Comparison of ENCODE assay signal across 26 cellular contexts in genomic region chr3:61981005-61981404, GRCh38.
DNase-seq lines count a peak whose midpoint lies in the region; TF ChIP-seq lines count a peak whose summit lies in the region.
"Had no signal": no experiment of that assay in that cellular context is flagged by ENCODE, and none has a peak within 500 bp of the region (broad histone marks: within the 10 kb centered on the region; RNA-seq: fewer than 3 reads in every experiment).

No MANE protein-coding gene starts in this region.

- H3F3A ChIP-seq in smooth muscle cell (ENCODE audit: low read depth): no peaks in the 10 kb centered on the region

- POLR2A ChIA-PET in MCF 10A (lab: Yijun Ruan, JAX): no interaction called here

- H3K9me3 ChIP-seq in breast epithelium (no peaks in the 10 kb centered on the region), smooth muscle cell (replicated peaks; ENCODE audit: low read depth) (no peaks in the 10 kb centered on the region)
- H3K9me3 ChIP-seq in effector memory CD4-positive, alpha-beta T cell (ENCODE audit: control insufficient read depth, low read length): no peaks in the 10 kb centered on the region
- H3K9me3 ChIP-seq: HAP-1, left lung, thyroid gland had no signal

- H3K4me1 ChIP-seq in breast epithelium (no peaks in the 10 kb centered on the region), smooth muscle cell (ENCODE audit: low read depth) (peaks cover 15% of the 10 kb centered on the region)
- H3K4me1 ChIP-seq in effector memory CD4-positive, alpha-beta T cell (ENCODE audit: control insufficient read depth, insufficient read depth, low read length, poor library complexity, severe bottlenecking): no peaks in the 10 kb centered on the region
- H3K4me1 ChIP-seq: HAP-1, left lung had no signal

- H3K4me2 ChIP-seq in smooth muscle cell: peak overlapping the region; percentile 67
- H3K4me2 ChIP-seq: KMS-11 had no signal

- H3K27ac Mint-ChIP-seq in MCF 10A (ENCODE audit: low read depth, unreplicated experiment): peak overlapping the region; percentile 57
- H3K27ac Mint-ChIP-seq: activated CD4-positive, alpha-beta T cell treated with anti-CD3 and anti-CD28 coated beads, Interleukin-2, amount 10 ng/mL, durations not matched to agents 7 days and 5 days; CD4-positive, alpha-beta memory T cell; naive thymus-derived CD4-positive, alpha-beta T cell; stimulated activated naive CD8-positive, alpha-beta T cell treated with anti-CD3 and anti-CD28 coated beads, Interleukin-15, Interleukin-2, amounts not matched to agents 100 ng/mL and 50 ng/mL, for 24 hours had no signal

- H4K20me1 ChIP-seq in smooth muscle cell (ENCODE audit: low read depth): peaks cover 20% of the 10 kb centered on the region

- H3K27me3 ChIP-seq in breast epithelium (no peaks in the 10 kb centered on the region), smooth muscle cell (ENCODE audit: low read depth) (peaks cover 4% of the 10 kb centered on the region)
- no peaks in the 10 kb centered on the region for H3K27me3 ChIP-seq in effector memory CD4-positive, alpha-beta T cell (replicated peaks; ENCODE audit: control insufficient read depth, insufficient read depth, low read length, poor library complexity, severe bottlenecking)
- H3K27me3 ChIP-seq: brain microvascular endothelial cell, left lung, thyroid gland had no signal

- peaks cover 27% of the 10 kb centered on the region for H3K79me2 ChIP-seq in smooth muscle cell (ENCODE audit: low read depth)

- CTCF ChIA-PET in MCF 10A (lab: Yijun Ruan, JAX): no interaction called here

- no peaks in the 10 kb centered on the region for H3K36me3 Mint-ChIP-seq in MCF 10A (ENCODE audit: insufficient read depth, unreplicated experiment)
- H3K36me3 Mint-ChIP-seq: CD4-positive, alpha-beta memory T cell; naive thymus-derived CD4-positive, alpha-beta T cell had no signal

- 86% methylated on average over 7 of the region's 7 CpGs for WGBS in smooth muscle cell (ENCODE audit: low lambda C conversion rate)

- H3K4me3 ChIP-seq in breast epithelium (no peak overlapping the region), fibroblast of mammary gland (ENCODE audit: control insufficient read depth, low read depth, low read length) (no peak overlapping the region), smooth muscle cell (no peak overlapping the region)
- H3K4me3 ChIP-seq in effector memory CD4-positive, alpha-beta T cell (ENCODE audit: insufficient read depth, low read depth, low read length, poor library complexity, severe bottlenecking): no peak overlapping the region
- H3K4me3 ChIP-seq: HAP-1, left lung, thyroid gland had no signal

- TF ChIP-seq CTCF in MCF 10A (IDR thresholded peaks at IDR 0.05; ENCODE audit: unreplicated experiment) (no peak), breast epithelium (IDR thresholded peaks at IDR 0.05) (no peak), fibroblast of mammary gland (conservative IDR thresholded peaks at IDR 0.05; ENCODE audit: control insufficient read depth, insufficient read depth, low read depth, low read length) (no peak), smooth muscle cell (IDR thresholded peaks at IDR 0.05; ENCODE audit: borderline replicate concordance, insufficient read depth, poor library complexity, severe bottlenecking) (no peak)

- no peaks in the 10 kb centered on the region for H3K9me3 Mint-ChIP-seq in MCF 10A (ENCODE audit: unreplicated experiment)
- H3K9me3 Mint-ChIP-seq: activated CD4-positive, alpha-beta T cell treated with anti-CD3 and anti-CD28 coated beads, Interleukin-2, amount 10 ng/mL, durations not matched to agents 7 days and 5 days; activated T-cell treated with anti-CD3 and anti-CD28 coated beads, Interleukin-2, amount 50 U/mL, for 4 hours; naive thymus-derived CD4-positive, alpha-beta T cell; stimulated activated naive CD8-positive, alpha-beta T cell treated with anti-CD3 and anti-CD28 coated beads, Interleukin-15, Interleukin-2, amounts not matched to agents 100 ng/mL and 50 ng/mL, for 24 hours had no signal

- DNase-seq in MCF 10A (ENCODE audit: unreplicated experiment) (no peak), breast epithelium (ENCODE audit: low spot score in 2 of 2) (no peak), RPMI7951 (ENCODE audit: low read depth) (peak; percentile 54), fibroblast of mammary gland (ENCODE audit: low read depth) (peak; percentile 31), smooth muscle cell (lab: John Stamatoyannopoulos, UW; ENCODE audit: unreplicated experiment) (no peak), occipital lobe (lab: John Stamatoyannopoulos, UW) (no peak), UCSD-AML1 (lab: John Stamatoyannopoulos, UW; ENCODE audit: unreplicated experiment) (no peak)
- no peak for DNase-seq in effector memory CD4-positive, alpha-beta T cell
- DNase-seq: activated CD4-positive, alpha-beta T cell treated with anti-CD3 and anti-CD28 coated beads, Interleukin-2, amount 10 ng/mL, durations not matched to agents 7 days and 5 days; activated naive CD4-positive, alpha-beta T cell; activated T-cell treated with anti-CD3 and anti-CD28 coated beads, Interleukin-2, amount 50 U/mL, for 4 hours; brain microvascular endothelial cell; CD4-positive, alpha-beta memory T cell; left lung; MV-4-11; naive thymus-derived CD4-positive, alpha-beta T cell; NCI-H1436 treated with DMSO at 0.1 percent for 48 hours; NCI-H2107; NCI-H524; NK-92 treated with Interleukin-12 subunit alpha and Interleukin-12 subunit beta, amount 100 ng/mL, for 24 hours; PC-3; SHP77; thyroid gland had no signal

- no peak overlapping the region for H3K9ac ChIP-seq in smooth muscle cell (ENCODE audit: low read depth)
- H3K9ac ChIP-seq: KMS-11 had no signal

- peaks cover 47% of the 10 kb centered on the region for H3K4me1 Mint-ChIP-seq in MCF 10A (ENCODE audit: insufficient read depth, unreplicated experiment)
- H3K4me1 Mint-ChIP-seq: activated CD4-positive, alpha-beta T cell treated with anti-CD3 and anti-CD28 coated beads, Interleukin-2, amount 10 ng/mL, durations not matched to agents 7 days and 5 days; CD4-positive, alpha-beta memory T cell; naive thymus-derived CD4-positive, alpha-beta T cell had no signal

- H3K4me3 Mint-ChIP-seq in MCF 10A (ENCODE audit: unreplicated experiment): no peak overlapping the region
- H3K4me3 Mint-ChIP-seq: activated CD4-positive, alpha-beta T cell treated with anti-CD3 and anti-CD28 coated beads, Interleukin-2, amount 10 ng/mL, durations not matched to agents 7 days and 5 days; activated T-cell treated with anti-CD3 and anti-CD28 coated beads, Interleukin-2, amount 50 U/mL, for 4 hours; CD4-positive, alpha-beta memory T cell; naive thymus-derived CD4-positive, alpha-beta T cell; stimulated activated naive CD8-positive, alpha-beta T cell treated with anti-CD3 and anti-CD28 coated beads, Interleukin-15, Interleukin-2, amounts not matched to agents 100 ng/mL and 50 ng/mL, for 24 hours had no signal

- H2AFZ ChIP-seq in smooth muscle cell (ENCODE audit: low read depth): no peak overlapping the region

- H3K27me3 Mint-ChIP-seq in MCF 10A (ENCODE audit: insufficient read depth, unreplicated experiment): no peaks in the 10 kb centered on the region
- H3K27me3 Mint-ChIP-seq: CD4-positive, alpha-beta memory T cell had no signal

- BruUV-seq in MCF 10A (replicated peaks; lab: Mats Ljungman, UMichigan): no TSS peak

- H3K27ac ChIP-seq in breast epithelium (no peak overlapping the region), smooth muscle cell (ENCODE audit: low read depth) (peak overlapping the region; percentile 76)
- H3K27ac ChIP-seq in effector memory CD4-positive, alpha-beta T cell (ENCODE audit: insufficient read depth, low read length, poor library complexity, severe bottlenecking): no peak overlapping the region
- H3K27ac ChIP-seq: brain microvascular endothelial cell, KMS-11, left lung, thyroid gland had no signal

- TF ChIP-seq POLR2A in breast epithelium (IDR thresholded peaks at IDR 0.05): no peak

- intact Hi-C loops in MCF 10A (cut with micrococcal nuclease): no loop called here
- intact Hi-C loops in breast epithelium (cut with DNase I; ENCODE audit: low total_unique reads): no loop called here

- H3K36me3 ChIP-seq in breast epithelium: no peaks in the 10 kb centered on the region
- no peaks in the 10 kb centered on the region for H3K36me3 ChIP-seq in smooth muscle cell (ENCODE audit: low read depth)
- H3K36me3 ChIP-seq in effector memory CD4-positive, alpha-beta T cell (ENCODE audit: control insufficient read depth, insufficient read depth, low read length): no peaks in the 10 kb centered on the region
- H3K36me3 ChIP-seq: brain microvascular endothelial cell, HAP-1, left lung, thyroid gland had no signal

Comparison
In these comparisons a context has a peak if more than half of its experiments do, and no peak if none do; other contexts are left out.
1. DNase-seq: peak in RPMI7951 (single experiment) and fibroblast of mammary gland (single experiment); none in MCF 10A (single experiment), breast epithelium (0 of 2), smooth muscle cell (single experiment), occipital lobe (single experiment), effector memory CD4-positive, alpha-beta T cell (0 of 3) and UCSD-AML1 (single experiment).